ENCODE assay signal across 1 cellular context in the genomic region with DNA sequence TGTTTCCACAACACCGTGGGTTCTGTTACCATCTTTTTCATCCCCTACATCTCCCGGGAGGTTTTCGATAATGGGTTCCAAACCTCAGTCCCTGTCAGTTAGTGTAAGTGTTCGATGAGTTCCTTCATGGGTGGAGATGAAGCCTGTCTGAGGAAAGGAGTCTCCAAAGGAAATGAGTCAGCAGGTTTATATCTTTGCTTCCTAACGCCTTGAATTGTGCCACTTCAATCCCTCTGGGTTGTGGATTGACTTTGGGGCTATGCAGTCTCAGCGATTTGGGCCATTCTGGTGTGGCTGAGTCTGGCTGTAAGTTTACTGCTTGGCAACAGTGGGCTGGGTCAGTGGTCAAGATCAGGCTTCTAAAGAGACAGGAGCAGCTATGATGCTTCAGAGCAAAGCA.
TF ChIP-seq lines count a peak whose summit lies in the region.

No MANE protein-coding gene starts in this region.

TF ChIP-seq in H1, 55 proteins besides CTCF, POLR2A, EP300 and RAD21:
- TF ChIP-seq RFX5 (IDR thresholded peaks at IDR 0.05; ENCODE audit: borderline replicate concordance, low read depth, low read length) (no peak), TAF1 (IDR thresholded peaks at IDR 0.05; ENCODE audit: low read depth, low read length) (no peak), SRF (IDR thresholded peaks at IDR 0.05; ENCODE audit: low read depth, low read length) (no peak), POU5F1 (IDR thresholded peaks at IDR 0.05; ENCODE audit: low read depth, low read length) (no peak), POLR2AphosphoS5 (IDR thresholded peaks at IDR 0.05; ENCODE audit: low read depth, low read length) (no peak), MAX (IDR thresholded peaks at IDR 0.05) (no peak), CHD1 (IDR thresholded peaks at IDR 0.05; ENCODE audit: low read depth, low read length) (no peak), TCF12 (IDR thresholded peaks at IDR 0.05; ENCODE audit: low read depth, low read length) (no peak), KDM4A (IDR thresholded peaks at IDR 0.05; ENCODE audit: low read depth, low read length, severe bottlenecking) (no peak), TEAD4 (IDR thresholded peaks at IDR 0.05; ENCODE audit: low read depth, low read length) (no peak), KDM1A (IDR thresholded peaks at IDR 0.05; ENCODE audit: borderline replicate concordance, low read length) (no peak), E2F6 (IDR thresholded peaks at IDR 0.05) (no peak), PHF8 (conservative IDR thresholded peaks at IDR 0.05; ENCODE audit: low read depth, low read length) (no peak), FOSL1 (IDR thresholded peaks at IDR 0.05; ENCODE audit: insufficient read depth, low read depth, low read length) (no peak), SP2 (IDR thresholded peaks at IDR 0.05; ENCODE audit: low read length) (no peak)
- TF ChIP-seq, protein P1, sequence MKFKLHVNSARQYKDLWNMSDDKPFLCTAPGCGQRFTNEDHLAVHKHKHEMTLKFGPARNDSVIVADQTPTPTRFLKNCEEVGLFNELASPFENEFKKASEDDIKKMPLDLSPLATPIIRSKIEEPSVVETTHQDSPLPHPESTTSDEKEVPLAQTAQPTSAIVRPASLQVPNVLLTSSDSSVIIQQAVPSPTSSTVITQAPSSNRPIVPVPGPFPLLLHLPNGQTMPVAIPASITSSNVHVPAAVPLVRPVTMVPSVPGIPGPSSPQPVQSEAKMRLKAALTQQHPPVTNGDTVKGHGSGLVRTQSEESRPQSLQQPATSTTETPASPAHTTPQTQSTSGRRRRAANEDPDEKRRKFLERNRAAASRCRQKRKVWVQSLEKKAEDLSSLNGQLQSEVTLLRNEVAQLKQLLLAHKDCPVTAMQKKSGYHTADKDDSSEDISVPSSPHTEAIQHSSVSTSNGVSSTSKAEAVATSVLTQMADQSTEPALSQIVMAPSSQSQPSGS (IDR thresholded peaks at IDR 0.05; ENCODE audit: low read length), result no peak
TF ChIP-seq in H1: peak in this region for 0.
